Comparison of ENCODE assay signal across 8 cellular contexts in genomic region chr3:130143648-130144335, GRCh38.
A peak's percentile ranks its signal among the peaks of the same experiment; 100 is the strongest.
DNase-seq lines count a peak whose midpoint lies in the region; TF ChIP-seq lines count a peak whose summit lies in the region.
"Not testable (repeated sequence)": the region's sequence is repeated elsewhere in the genome, so short reads cannot be mapped to it uniquely, and the experiment has no call there.

No MANE protein-coding gene starts in this region.

- TF ChIP-seq EP300 in suprapubic skin (IDR thresholded peaks at IDR 0.05): not testable (repeated sequence)

- H3K36me3 Mint-ChIP-seq in chondrocyte (ENCODE audit: low read depth); mesothelial cell of epicardium: not testable (repeated sequence)

- not testable (repeated sequence) for H3K27me3 Mint-ChIP-seq in chondrocyte (ENCODE audit: low read depth); mesothelial cell of epicardium (ENCODE audit: low read depth)

- POLR2A ChIA-PET in RWPE1 (lab: Yijun Ruan, JAX; ENCODE audit: low non-redundant PET): not testable (repeated sequence)

- DNase-seq in BE2C; chondrocyte (ENCODE audit: low spot score); cardiac muscle cell (ENCODE audit: low read depth in 1 of 2, low spot score in 1 of 2); mesothelial cell of epicardium (ENCODE audit: low spot score in 2 of 2, unreplicated experiment in 2 of 2); suprapubic skin (ENCODE audit: low spot score in 2 of 2): not testable (repeated sequence)
- peak; percentile 2 for DNase-seq in RWPE1 (ENCODE audit: low spot score)

- not testable (repeated sequence) for H3K4me3 Mint-ChIP-seq in chondrocyte (ENCODE audit: unreplicated experiment); mesothelial cell of epicardium

- CTCF ChIA-PET in RWPE1 (lab: Yijun Ruan, JAX): interaction anchor here (0.6 kb wide), 2 partner anchors 93 to 266 kb away, joined by 3 to 7 read pairs; no protein-coding TSS in a partner anchor

- TF ChIP-seq CTCF in BE2C (IDR thresholded peaks at IDR 0.05; ENCODE audit: low read depth, low read length) (peak; percentile 46), GM12872 (IDR thresholded peaks at IDR 0.05; ENCODE audit: insufficient read depth, low read depth, low read length) (peak; percentile 54), LNCAP (IDR thresholded peaks at IDR 0.05) (peak; percentile 60), RWPE1 (conservative IDR thresholded peaks at IDR 0.05; ENCODE audit: low read depth) (peak; percentile 34; the same call in 1 of the 2 replicates), chondrocyte (IDR thresholded peaks at IDR 0.05) (peak; percentile 73), cardiac muscle cell (IDR thresholded peaks at IDR 0.05; ENCODE audit: low read depth, low read length) (peak; percentile 30), suprapubic skin (IDR thresholded peaks at IDR 0.05) (peak in 1 of 2 donors; percentile 29)
- not testable (repeated sequence) for TF ChIP-seq CTCF in mesothelial cell of epicardium (IDR thresholded peaks at IDR 0.05; ENCODE audit: unreplicated experiment)

- not testable (repeated sequence) for H3K27ac ChIP-seq in RWPE1, cardiac muscle cell
- H3K27ac ChIP-seq in suprapubic skin: peak overlapping the region; percentile 48

- H3K27ac Mint-ChIP-seq in chondrocyte (ENCODE audit: unreplicated experiment): not testable (repeated sequence)
- H3K27ac Mint-ChIP-seq in mesothelial cell of epicardium: peak overlapping the region; percentile 50

- not testable (repeated sequence) for H3K36me3 ChIP-seq in BE2C, cardiac muscle cell, suprapubic skin

- not testable (repeated sequence) for H3K27me3 ChIP-seq in BE2C, cardiac muscle cell, suprapubic skin

- H3K9me3 ChIP-seq in BE2C; cardiac muscle cell (ENCODE audit: low read depth); suprapubic skin: not testable (repeated sequence)

- H3K4me1 Mint-ChIP-seq in chondrocyte (ENCODE audit: low read depth) (peaks cover 13% of the 10 kb centered on the region), mesothelial cell of epicardium (peaks cover 49% of the 10 kb centered on the region)

- not testable (repeated sequence) for TF ChIP-seq POLR2A in suprapubic skin (IDR thresholded peaks at IDR 0.05)

- H3K9me3 Mint-ChIP-seq in chondrocyte (ENCODE audit: low read depth); mesothelial cell of epicardium: not testable (repeated sequence)

- not testable (repeated sequence) for H3K4me3 ChIP-seq in BE2C (ENCODE audit: low read depth, low read length); cardiac muscle cell; suprapubic skin

- not testable (repeated sequence) for H3K4me1 ChIP-seq in BE2C; cardiac muscle cell (ENCODE audit: low read depth)
- H3K4me1 ChIP-seq in suprapubic skin: peaks cover 13% of the 10 kb centered on the region

- 51% methylated on average over 11 of the region's 13 CpGs for WGBS in suprapubic skin
